Comparison of ENCODE assay signal across 8 cellular contexts in genomic region chr9:127519301-127520166, GRCh38.
DNase-seq lines count a peak whose midpoint lies in the region; ATAC-seq lines count a peak whose summit lies in the region.

No MANE protein-coding gene starts in this region.

- peaks cover 5% of the 10 kb centered on the region for H3K4me1 Mint-ChIP-seq in activated naive CD8-positive, alpha-beta T cell treated with anti-CD3 and anti-CD28 coated beads, Interleukin-2, amount 50 U/mL, for 24 hours
- H3K4me1 Mint-ChIP-seq in immature natural killer cell: peaks cover 3 to 7% of the 10 kb centered on the region in 2 donors

- peaks cover 38 to 65% (median 54%) of the 10 kb centered on the region in 10 experiments for H3K4me1 ChIP-seq in BLaER1 treated with 17β-estradiol and CSF1 and Interleukin-3, amounts not matched to agents 10 nM and 100 nM

- H3K4me3 Mint-ChIP-seq in activated naive CD8-positive, alpha-beta T cell treated with anti-CD3 and anti-CD28 coated beads, Interleukin-2, amount 50 U/mL, for 24 hours: no peak overlapping the region
- H3K4me3 Mint-ChIP-seq in immature natural killer cell: peak overlapping the region in 1 of 5 donors; percentile 44

- no peak overlapping the region for H3K27ac Mint-ChIP-seq in activated naive CD8-positive, alpha-beta T cell treated with anti-CD3 and anti-CD28 coated beads, Interleukin-2, amount 50 U/mL, for 24 hours
- H3K27ac Mint-ChIP-seq in immature natural killer cell: peak overlapping the region in 2 of 6 donors; percentile 48 to 72

- peak; percentile 92 for ATAC-seq in activated naive CD8-positive, alpha-beta T cell treated with anti-CD3 and anti-CD28 coated beads, Interleukin-2, amount 50 U/mL, for 24 hours
- ATAC-seq in HG03571 (IDR thresholded peaks at IDR 0.05; ENCODE audit: unreplicated experiment) (no peak), HG03045 (IDR thresholded peaks at IDR 0.05; ENCODE audit: unreplicated experiment) (no peak)

- peaks cover 17% of the 10 kb centered on the region for H3K36me3 Mint-ChIP-seq in activated naive CD8-positive, alpha-beta T cell treated with anti-CD3 and anti-CD28 coated beads, Interleukin-2, amount 50 U/mL, for 24 hours (ENCODE audit: low read depth)
- peaks cover 0 to 3% (median 0%) of the 10 kb centered on the region in 3 donors for H3K36me3 Mint-ChIP-seq in immature natural killer cell

- H3K27ac ChIP-seq in BLaER1 treated with 17β-estradiol and CSF1 and Interleukin-3, amounts not matched to agents 10 nM and 100 nM: peak overlapping the region; percentile 18 to 88 (median 78); a peak in 21 of 22 replicates

- peaks cover 34 to 93% (median 68%) of the 10 kb centered on the region in 11 experiments for H3K36me3 ChIP-seq in BLaER1 treated with 17β-estradiol and CSF1 and Interleukin-3, amounts not matched to agents 10 nM and 100 nM

- H3K4me3 ChIP-seq in BLaER1 treated with 17β-estradiol and CSF1 and Interleukin-3, amounts not matched to agents 10 nM and 100 nM: peak overlapping the region in 8 of 10 experiments; percentile 4 to 53 (median 46); a peak in 13 of 20 replicates

- H3K27me3 Mint-ChIP-seq in activated naive CD8-positive, alpha-beta T cell treated with anti-CD3 and anti-CD28 coated beads, Interleukin-2, amount 50 U/mL, for 24 hours: no peaks in the 10 kb centered on the region
- peaks cover 0 to 2% (median 0%) of the 10 kb centered on the region in 3 donors for H3K27me3 Mint-ChIP-seq in immature natural killer cell (ENCODE audit: low read depth in 3 of 3)

- peak overlapping the region; percentile 91 to 100 (median 96) for H3K4me2 ChIP-seq in BLaER1 treated with 17β-estradiol and CSF1 and Interleukin-3, amounts not matched to agents 10 nM and 100 nM

- H4K20me1 ChIP-seq in BLaER1 treated with 17β-estradiol and CSF1 and Interleukin-3, amounts not matched to agents 10 nM and 100 nM: peaks cover 0 to 91% (median 0%) of the 10 kb centered on the region in 11 experiments; a peak in 6 of 22 replicates

- no peaks in the 10 kb centered on the region for H3K27me3 ChIP-seq in BLaER1 treated with 17β-estradiol and CSF1 and Interleukin-3, amounts not matched to agents 10 nM and 100 nM

- DNase-seq in Kasumi-1 (lab: John Stamatoyannopoulos, UW) (peak; percentile 89 to 90), immature natural killer cell (peak; percentile 29 to 39 (median 35)), NCI-H1417 treated with DMSO at 0.1 percent for 48 hours (lab: John Stamatoyannopoulos, UW) (no peak)
- DNase-seq in activated naive CD8-positive, alpha-beta T cell treated with anti-CD3 and anti-CD28 coated beads, Interleukin-2, amount 50 U/mL, for 24 hours: peak; percentile 66
- DNase-seq in stimulated activated CD8-positive, alpha-beta memory T cell treated with anti-CD3 and anti-CD28 coated beads, Interleukin-7, amount 100 ng/mL, for 48 hours (ENCODE audit: extremely low read depth in 1 of 2, low read depth in 1 of 2): peak; percentile 36 to 47

- peaks cover 3% of the 10 kb centered on the region for H3K9me3 Mint-ChIP-seq in activated naive CD8-positive, alpha-beta T cell treated with anti-CD3 and anti-CD28 coated beads, Interleukin-2, amount 50 U/mL, for 24 hours
- peaks cover 0 to 8% (median under 1%) of the 10 kb centered on the region in 6 donors for H3K9me3 Mint-ChIP-seq in immature natural killer cell

- H3K9me3 ChIP-seq in BLaER1 treated with 17β-estradiol and CSF1 and Interleukin-3, amounts not matched to agents 10 nM and 100 nM (replicated peaks in 1 of 11): peaks cover 14 to 19% (median 14%) of the 10 kb centered on the region in 11 experiments

- H3K9ac ChIP-seq in BLaER1 treated with 17β-estradiol and CSF1 and Interleukin-3, amounts not matched to agents 10 nM and 100 nM: peak overlapping the region; percentile 21 to 70 (median 63); a peak in 19 of 22 replicates
